In the genomic region with DNA sequence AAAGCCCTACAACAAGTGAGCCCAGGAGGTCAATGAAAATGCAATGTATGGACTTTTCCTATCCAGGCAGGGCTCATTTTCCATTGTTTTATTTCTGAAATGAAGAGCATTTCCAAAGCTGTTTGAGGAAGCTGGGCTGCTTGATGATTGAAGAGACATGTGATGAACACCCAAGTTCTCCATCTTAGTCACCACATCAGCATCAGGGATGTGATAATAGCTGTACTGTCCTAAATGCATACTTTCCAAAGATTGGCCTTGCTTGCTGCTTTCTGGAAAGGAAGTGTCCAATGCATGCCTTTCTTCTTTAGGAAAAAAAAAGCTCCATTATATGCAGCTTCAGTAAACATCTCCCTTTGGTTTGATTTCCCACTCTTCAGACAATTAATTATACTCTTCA, we compare ENCODE assay signal across 12 cellular contexts.
DNase-seq lines count a peak whose midpoint lies in the region; TF ChIP-seq lines count a peak whose summit lies in the region.
"Had no signal": no experiment of that assay in that cellular context is flagged by ENCODE, and none has a peak within 500 bp of the region (broad histone marks: within the 10 kb centered on the region; RNA-seq: fewer than 3 reads in every experiment).

No MANE protein-coding gene starts in this region.

- intact Hi-C loops in colonic mucosa (cut with DNase I), result no loop called here
- intact Hi-C loops in MCF 10A (cut with micrococcal nuclease), result no loop called here

- peaks cover 8% of the 10 kb centered on the region for H3K27me3 Mint-ChIP-seq in neural progenitor cell (ENCODE audit: insufficient read depth, low read depth)
- peaks cover 19% of the 10 kb centered on the region for H3K27me3 Mint-ChIP-seq in MCF 10A (ENCODE audit: insufficient read depth, unreplicated experiment)

- no peaks in the 10 kb centered on the region for H3K36me3 ChIP-seq in colonic mucosa
- H3K36me3 ChIP-seq in neural progenitor cell, result no peaks in the 10 kb centered on the region
- H3K36me3 ChIP-seq: right lobe of liver had no signal

- DNase-seq in EH (ENCODE audit: low read depth), result peak; percentile 84
- peak; percentile 50 for DNase-seq in NB4 (ENCODE audit: low read depth)
- DNase-seq in colonic mucosa, result no peak
- no peak for DNase-seq in neural progenitor cell (ENCODE audit: low spot score)
- no peak for DNase-seq in NCI-H446 treated with DMSO at 0.1 percent for 48 hours (lab: John Stamatoyannopoulos, UW)
- no peak for DNase-seq in MCF 10A (ENCODE audit: unreplicated experiment)
- DNase-seq in amniotic stem cell (lab: John Stamatoyannopoulos, UW), result no peak
- DNase-seq in NCI-H2227 treated with DMSO at 0.1 percent for 48 hours (lab: John Stamatoyannopoulos, UW), result no peak
- DNase-seq: caudate nucleus, NCI-H1436, NCI-H69, right lobe of liver had no signal

- H3K4me1 ChIP-seq in colonic mucosa, result no peaks in the 10 kb centered on the region
- H3K4me1 ChIP-seq in neural progenitor cell, result peaks cover 10% of the 10 kb centered on the region
- H3K4me1 ChIP-seq: right lobe of liver had no signal

- H3K27me3 ChIP-seq in colonic mucosa, result no peaks in the 10 kb centered on the region
- no peaks in the 10 kb centered on the region for H3K27me3 ChIP-seq in neural progenitor cell
- H3K27me3 ChIP-seq: right lobe of liver had no signal

- BruUV-seq in MCF 10A (replicated peaks; lab: Mats Ljungman, UMichigan), result no TSS peak

- H3K79me2 ChIP-seq in neural progenitor cell (ENCODE audit: low read depth), result no peaks in the 10 kb centered on the region

- POLR2A ChIA-PET in MCF 10A (lab: Yijun Ruan, JAX), result no interaction called here

- H3K27ac Mint-ChIP-seq in neural progenitor cell (no peak overlapping the region), MCF 10A (ENCODE audit: low read depth, unreplicated experiment) (no peak overlapping the region)

- no peak overlapping the region for H3K4me3 Mint-ChIP-seq in neural progenitor cell
- H3K4me3 Mint-ChIP-seq in MCF 10A (ENCODE audit: unreplicated experiment), result no peak overlapping the region

- H3K36me3 Mint-ChIP-seq in neural progenitor cell, result no peaks in the 10 kb centered on the region
- H3K36me3 Mint-ChIP-seq in MCF 10A (ENCODE audit: insufficient read depth, unreplicated experiment), result no peaks in the 10 kb centered on the region

- H3K9me3 ChIP-seq in colonic mucosa (no peaks in the 10 kb centered on the region), neural progenitor cell (ENCODE audit: low read depth) (peaks cover 10% of the 10 kb centered on the region)
- H3K9me3 ChIP-seq: right lobe of liver had no signal

- no peak for TF ChIP-seq POLR2A in NB4 (IDR thresholded peaks at IDR 0.05; ENCODE audit: extremely low read depth, insufficient read length)

- H3K9ac ChIP-seq in colonic mucosa (ENCODE audit: low read depth in 2 of 2, low read length in 2 of 2) (no peak overlapping the region), neural progenitor cell (no peak overlapping the region)

- H3K4me3 ChIP-seq in NB4 (ENCODE audit: low read depth, low read length), result no peak overlapping the region
- no peak overlapping the region for H3K4me3 ChIP-seq in colonic mucosa
- H3K4me3 ChIP-seq in neural progenitor cell, result no peak overlapping the region
- H3K4me3 ChIP-seq: right lobe of liver had no signal

- H3K9me3 Mint-ChIP-seq in neural progenitor cell (peaks cover 4% of the 10 kb centered on the region), MCF 10A (ENCODE audit: unreplicated experiment) (peaks cover 8% of the 10 kb centered on the region)

- no peak overlapping the region for H2AFZ ChIP-seq in neural progenitor cell (replicated peaks)

- TF ChIP-seq CTCF in NB4 (IDR thresholded peaks at IDR 0.05; ENCODE audit: low read depth, low read length) (no peak), colonic mucosa (IDR thresholded peaks at IDR 0.05) (no peak), neural progenitor cell (IDR thresholded peaks at IDR 0.05) (no peak), MCF 10A (IDR thresholded peaks at IDR 0.05; ENCODE audit: unreplicated experiment) (no peak)

- H4K20me1 ChIP-seq in neural progenitor cell (ENCODE audit: low read depth), result no peaks in the 10 kb centered on the region

- H3K4me1 Mint-ChIP-seq in neural progenitor cell (peaks cover 6% of the 10 kb centered on the region), MCF 10A (ENCODE audit: insufficient read depth, unreplicated experiment) (peaks cover 6% of the 10 kb centered on the region)

- peak overlapping the region; percentile 35 for H3K27ac ChIP-seq in colonic mucosa
- H3K27ac ChIP-seq in neural progenitor cell, result no peak overlapping the region
- H3K27ac ChIP-seq: right lobe of liver had no signal

- CTCF ChIA-PET in MCF 10A (lab: Yijun Ruan, JAX), result no interaction called here

- peak overlapping the region; percentile 14 for H3K4me2 ChIP-seq in neural progenitor cell

- H3F3A ChIP-seq in neural progenitor cell (ENCODE audit: low read depth), result no peaks in the 10 kb centered on the region

Comparison
In these comparisons a context has a peak if more than half of its experiments do, and no peak if none do; other contexts are left out.
1. DNase-seq: peak in EH (single experiment) and NB4 (single experiment); none in colonic mucosa (single experiment), neural progenitor cell (single experiment), NCI-H446 treated with DMSO at 0.1 percent for 48 hours (single experiment), MCF 10A (single experiment), amniotic stem cell (single experiment) and NCI-H2227 treated with DMSO at 0.1 percent for 48 hours (single experiment).